8 cellular contexts compared by ENCODE assay signal in the genomic region with DNA sequence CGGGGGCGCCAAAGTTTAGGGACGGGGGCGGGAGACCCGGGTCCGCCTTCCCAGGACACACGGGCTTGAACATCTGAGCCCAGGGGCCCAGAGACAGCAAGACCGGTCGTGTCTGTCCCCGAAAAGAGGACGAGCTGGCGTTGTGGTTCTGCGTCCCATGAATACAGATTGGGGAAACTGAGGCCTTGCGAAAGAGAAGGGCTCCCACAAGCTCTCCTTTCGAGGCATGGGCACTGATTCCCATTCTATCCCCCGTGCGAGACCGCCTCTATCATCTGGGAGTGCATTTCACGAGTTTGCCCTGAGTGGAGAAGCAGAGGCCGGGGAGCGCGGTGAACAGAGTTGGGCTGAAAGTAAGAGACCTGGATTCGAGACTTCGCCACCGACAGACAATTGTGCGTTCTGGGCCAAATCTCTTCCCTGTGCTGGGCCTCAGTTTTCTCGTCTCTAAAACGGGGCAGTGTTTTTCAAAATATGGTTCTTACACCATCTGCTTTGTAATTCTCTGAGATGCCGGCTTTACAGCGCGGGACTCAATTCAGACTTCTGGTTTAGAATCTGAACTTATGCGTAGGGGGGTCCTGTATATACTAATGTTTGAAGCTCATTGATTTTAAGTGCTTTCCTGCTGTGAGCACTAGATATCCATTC. TPM values are rescaled to one million over a fixed set of nuclear protein-coding genes. Genes with fewer than 3 reads are reported as not detected.
DNase-seq lines count a peak whose midpoint lies in the region; ATAC-seq and TF ChIP-seq lines count a peak whose summit lies in the region.

No MANE protein-coding gene starts in this region.

- TF ChIP-seq POLR2A in breast epithelium (IDR thresholded peaks at IDR 0.05): no peak

- no peaks in the 10 kb centered on the region for H3K27me3 ChIP-seq in breast epithelium
- no peaks in the 10 kb centered on the region for H3K27me3 ChIP-seq in left lung

- H3K27me3 Mint-ChIP-seq in stimulated activated naive CD8-positive, alpha-beta T cell treated with anti-CD3 and anti-CD28 coated beads, Interleukin-15, amount 100 ng/mL, for 72 hours: no peaks in the 10 kb centered on the region

- peak overlapping the region; percentile 96 to 97 for H3K27ac ChIP-seq in breast epithelium
- peak overlapping the region; percentile 84 to 89 for H3K27ac ChIP-seq in left lung

- intact Hi-C loops in breast epithelium (cut with DNase I; ENCODE audit: low total_unique reads) (no loop called here), left lung (cut with DNase I) (no loop called here)

- no peaks in the 10 kb centered on the region for H3K9me3 ChIP-seq in breast epithelium
- no peaks in the 10 kb centered on the region for H3K9me3 ChIP-seq in left lung

- TF ChIP-seq CTCF in breast epithelium (IDR thresholded peaks at IDR 0.05) (no peak), left lung (IDR thresholded peaks at IDR 0.05) (no peak)

- no peaks in the 10 kb centered on the region for H3K4me1 ChIP-seq in breast epithelium
- peaks cover 16 to 31% of the 10 kb centered on the region in 2 donors for H3K4me1 ChIP-seq in left lung

- H3K27ac Mint-ChIP-seq in stimulated activated naive CD8-positive, alpha-beta T cell treated with anti-CD3 and anti-CD28 coated beads, Interleukin-15, amount 100 ng/mL, for 72 hours: peak overlapping the region; percentile 98 to 99

- H3K36me3 ChIP-seq in breast epithelium (no peaks in the 10 kb centered on the region), left lung (peaks cover 0 to 20% of the 10 kb centered on the region in 2 donors)

- H3K9me3 Mint-ChIP-seq in stimulated activated naive CD8-positive, alpha-beta T cell treated with anti-CD3 and anti-CD28 coated beads, Interleukin-15, amount 100 ng/mL, for 72 hours: peaks cover 0 to 7% of the 10 kb centered on the region in 2 donors

- H3K4me1 Mint-ChIP-seq in stimulated activated naive CD8-positive, alpha-beta T cell treated with anti-CD3 and anti-CD28 coated beads, Interleukin-15, amount 100 ng/mL, for 72 hours: peaks cover 35% of the 10 kb centered on the region

- peak; percentile 43 for DNase-seq in AG08395 (ENCODE audit: low spot score)
- peak; percentile 58 for DNase-seq in NCI-H69 (lab: John Stamatoyannopoulos, UW)
- DNase-seq in breast epithelium (ENCODE audit: low spot score in 2 of 2): no peak
- DNase-seq in left lung: no peak
- no peak for DNase-seq in stimulated activated naive CD8-positive, alpha-beta T cell treated with anti-CD3 and anti-CD28 coated beads, Interleukin-15, amount 100 ng/mL, for 72 hours
- DNase-seq in NCI-H526 (lab: John Stamatoyannopoulos, UW): no peak
- no peak for DNase-seq in A172 (ENCODE audit: low spot score)

- peak; percentile 25 for ATAC-seq in GM21515 (IDR thresholded peaks at IDR 0.05; ENCODE audit: unreplicated experiment)
- ATAC-seq in left lung: peak; percentile 71
- ATAC-seq in stimulated activated naive CD8-positive, alpha-beta T cell treated with anti-CD3 and anti-CD28 coated beads, Interleukin-15, amount 100 ng/mL, for 72 hours: peak; percentile 55

- H3K4me3 ChIP-seq in breast epithelium: peak overlapping the region; percentile 71 to 80 (median 72)
- peak overlapping the region; percentile 63 to 86 for H3K4me3 ChIP-seq in left lung

- H3K4me3 Mint-ChIP-seq in stimulated activated naive CD8-positive, alpha-beta T cell treated with anti-CD3 and anti-CD28 coated beads, Interleukin-15, amount 100 ng/mL, for 72 hours: peak overlapping the region; percentile 94 to 96

RNA-seq across cellular contexts. Expression of a gene that starts 0.5 kb away (rescaled TPM):
- total RNA-seq in breast epithelium (10 to 100 TPM; 32.8 to 42.6 (median 38.3) TPM), left lung (10 to 100 TPM; 28.2 to 34.3 TPM)
- 14.3 and 15.5 TPM in 2 replicates for total RNA-seq in A172 (2014; rRNA removed; shearing (Covaris generic))

RNA-seq across cellular contexts. Expression of a gene that starts 20.1 kb away (rescaled TPM):
- total RNA-seq in breast epithelium: not detected
- 1 to 10 TPM; 4.3 to 9.9 TPM for total RNA-seq in left lung
- total RNA-seq in A172 (2014; rRNA removed; shearing (Covaris generic)): not detected in 2 replicates

RNA-seq across cellular contexts. Expression of a gene that starts 37.7 kb away (rescaled TPM):
- total RNA-seq in breast epithelium (10 to 100 TPM in 1 of 3 donors, 1 to 10 TPM in 1, not detected in 1; 7.5 to 15.2 TPM), left lung (1 to 10 TPM; 3.8 to 4.0 TPM)
- 0.33 and 1.3 TPM in 2 replicates for total RNA-seq in A172 (2014; rRNA removed; shearing (Covaris generic))

RNA-seq across cellular contexts. Expression of a gene that starts 51.6 kb away (rescaled TPM):
- total RNA-seq in breast epithelium: 100 to 1,000 TPM in 2 of 3 donors, 1 to 10 TPM in 1; 6.9 to 146 (median 135) TPM
- 10 to 100 TPM; 68.7 to 87.6 TPM for total RNA-seq in left lung
- total RNA-seq in A172 (2014; rRNA removed; shearing (Covaris generic)): 23.5 and 25.2 TPM in 2 replicates

RNA-seq across cellular contexts. Expression of a gene that starts 53.1 kb away (rescaled TPM):
- total RNA-seq in breast epithelium (100 to 1,000 TPM; 297 to 485 (median 411) TPM), left lung (100 to 1,000 TPM in 1 of 2 donors, 10 to 100 TPM in 1; 80.0 to 115 TPM)
- 128 and 162 TPM in 2 replicates for total RNA-seq in A172 (2014; rRNA removed; shearing (Covaris generic))

Comparison
In these comparisons a context has a peak if more than half of its experiments do, and no peak if none do; other contexts are left out.
1. DNase-seq: peak in AG08395 (single experiment) and NCI-H69 (single experiment); none in breast epithelium (0 of 2), left lung (0 of 2), stimulated activated naive CD8-positive, alpha-beta T cell treated with anti-CD3 and anti-CD28 coated beads, Interleukin-15, amount 100 ng/mL, for 72 hours (0 of 2), NCI-H526 (0 of 2) and A172 (single experiment).
2. Peak in every context shown above with its lines, with median percentiles within 50 percentile points of each other: ATAC-seq.